ENCODE assay signal across 14 cellular contexts in the genomic region with DNA sequence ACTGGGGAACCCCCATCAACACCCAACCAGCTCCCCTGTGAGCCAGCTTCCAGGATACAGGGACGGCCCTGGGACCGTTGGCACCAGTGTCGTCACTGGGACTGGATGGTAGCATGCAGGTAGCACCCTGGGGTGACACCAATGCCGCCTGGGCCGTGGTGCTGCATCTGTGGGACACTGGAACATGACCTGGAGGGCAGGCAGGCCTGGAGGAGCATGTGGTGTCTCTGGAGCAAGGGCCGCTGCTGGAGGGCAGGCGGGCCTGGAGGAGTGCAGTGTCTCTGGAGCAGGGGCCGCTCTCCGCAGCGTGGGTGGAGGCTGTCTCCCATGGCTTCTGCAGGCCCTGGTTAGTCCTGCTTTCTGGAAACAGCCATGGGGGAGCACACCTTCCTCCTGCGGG. TPM values are rescaled to one million over a fixed set of nuclear protein-coding genes. Genes with fewer than 3 reads are reported as not detected.
DNase-seq lines count a peak whose midpoint lies in the region; ATAC-seq and TF ChIP-seq lines count a peak whose summit lies in the region.
"Had no signal": no experiment of that assay in that cellular context is flagged by ENCODE, and none has a peak within 500 bp of the region (broad histone marks: within the 10 kb centered on the region; RNA-seq: fewer than 3 reads in every experiment).

No MANE protein-coding gene starts in this region.

- H3K4me1 ChIP-seq in upper lobe of right lung = peaks cover 41% of the 10 kb centered on the region
- H3K4me1 ChIP-seq in mesenchymal stem cell (ENCODE audit: control insufficient read depth, insufficient read depth, low read depth, low read length) = peaks cover 32% of the 10 kb centered on the region
- H3K4me1 ChIP-seq: thyroid gland had no signal

- no peak overlapping the region for H3K4me3 Mint-ChIP-seq in activated naive CD4-positive, alpha-beta T cell treated with anti-CD3 and anti-CD28 coated beads, Interleukin-2, amount 10 ng/mL, durations not matched to agents 7 days and 5 days
- no peak overlapping the region for H3K4me3 Mint-ChIP-seq in mesothelial cell of epicardium

- H3K23ac ChIP-seq in mesenchymal stem cell (ENCODE audit: low read length in 2 of 2) = no peak overlapping the region

- intact Hi-C loops in upper lobe of right lung (cut with DNase I) = no loop called here

- TF ChIP-seq CTCF in coronary artery (IDR thresholded peaks at IDR 0.05) (no peak), mesothelial cell of epicardium (IDR thresholded peaks at IDR 0.05; ENCODE audit: unreplicated experiment) (no peak), upper lobe of right lung (IDR thresholded peaks at IDR 0.05) (no peak)

- no peak overlapping the region for H2BK5ac ChIP-seq in mesenchymal stem cell (ENCODE audit: low read depth, low read length, poor library complexity, severe bottlenecking)

- no peak overlapping the region for H3K27ac Mint-ChIP-seq in activated naive CD4-positive, alpha-beta T cell treated with anti-CD3 and anti-CD28 coated beads, Interleukin-2, amount 10 ng/mL, durations not matched to agents 7 days and 5 days
- H3K27ac Mint-ChIP-seq in mesothelial cell of epicardium = no peak overlapping the region

- H3K36me3 Mint-ChIP-seq in activated naive CD4-positive, alpha-beta T cell treated with anti-CD3 and anti-CD28 coated beads, Interleukin-2, amount 10 ng/mL, durations not matched to agents 7 days and 5 days = peaks cover 5% of the 10 kb centered on the region
- H3K36me3 Mint-ChIP-seq in mesothelial cell of epicardium = peaks cover 19% of the 10 kb centered on the region

- H3K9me3 ChIP-seq in upper lobe of right lung (no peaks in the 10 kb centered on the region), mesenchymal stem cell (ENCODE audit: control insufficient read depth, low read length) (no peaks in the 10 kb centered on the region)
- H3K9me3 ChIP-seq: thyroid gland had no signal

- ATAC-seq in upper lobe of right lung = no peak

- no peaks in the 10 kb centered on the region for H3K4me1 Mint-ChIP-seq in activated naive CD4-positive, alpha-beta T cell treated with anti-CD3 and anti-CD28 coated beads, Interleukin-2, amount 10 ng/mL, durations not matched to agents 7 days and 5 days
- peaks cover 20% of the 10 kb centered on the region for H3K4me1 Mint-ChIP-seq in mesothelial cell of epicardium

- H2BK15ac ChIP-seq in mesenchymal stem cell (ENCODE audit: low read depth, poor library complexity, severe bottlenecking) = no peak overlapping the region

- peak; percentile 18 for DNase-seq in activated naive CD4-positive, alpha-beta T cell treated with anti-CD3 and anti-CD28 coated beads, Interleukin-2, amount 10 ng/mL, durations not matched to agents 7 days and 5 days
- DNase-seq in activated naive CD4-positive, alpha-beta T cell treated with Interleukin-2 at 50 U/mL for 16 hours = no peak
- DNase-seq in coronary artery (ENCODE audit: low spot score) (peak; percentile 69), mesothelial cell of epicardium (ENCODE audit: low spot score in 2 of 2, unreplicated experiment in 2 of 2) (peak; percentile 10 to 35), upper lobe of right lung (peak; percentile 64), NCI-H2171 (lab: John Stamatoyannopoulos, UW) (no peak), mesenchymal stem cell (no peak), COR-L47 (lab: John Stamatoyannopoulos, UW) (no peak)
- DNase-seq: ACHN; central memory CD4-positive, alpha-beta T cell; DMS 273 treated with DMSO at 0.1 percent for 48 hours; erythroblast; NCI-H446 treated with DMSO at 0.1 percent for 48 hours had no signal

- H3K36me3 ChIP-seq in upper lobe of right lung (peaks cover 28% of the 10 kb centered on the region), mesenchymal stem cell (ENCODE audit: control insufficient read depth in 1 of 2, insufficient read depth in 2 of 2, low read depth in 1 of 2, low read length in 2 of 2) (peaks cover 42 to 81% of the 10 kb centered on the region in 2 experiments)
- H3K36me3 ChIP-seq: thyroid gland had no signal

- H3K27me3 ChIP-seq in upper lobe of right lung = no peaks in the 10 kb centered on the region
- H3K27me3 ChIP-seq in mesenchymal stem cell (ENCODE audit: control insufficient read depth in 1 of 2, insufficient read depth in 1 of 2, low read length in 2 of 2) = no peaks in the 10 kb centered on the region
- H3K27me3 ChIP-seq: thyroid gland had no signal

- H2AFZ ChIP-seq in mesenchymal stem cell (ENCODE audit: low read depth, low read length) = no peak overlapping the region

- H2BK12ac ChIP-seq in mesenchymal stem cell (ENCODE audit: low read length in 2 of 2) = no peak overlapping the region

- H3K14ac ChIP-seq in mesenchymal stem cell (ENCODE audit: low read length in 2 of 2) = no peak overlapping the region

- CTCF ChIA-PET in activated naive CD4-positive, alpha-beta T cell treated with anti-CD3 and anti-CD28 coated beads, Interleukin-2, amount 10 ng/mL, durations not matched to agents 7 days and 5 days (lab: Charles Lee) = no interaction called here

- no peak overlapping the region for H4K8ac ChIP-seq in mesenchymal stem cell (ENCODE audit: low read length)

- no peak overlapping the region for H3K27ac ChIP-seq in coronary artery
- no peak overlapping the region for H3K27ac ChIP-seq in upper lobe of right lung
- no peak overlapping the region for H3K27ac ChIP-seq in mesenchymal stem cell (ENCODE audit: low read length, poor library complexity, severe bottlenecking)
- H3K27ac ChIP-seq: thyroid gland had no signal

- no peak overlapping the region for H4K91ac ChIP-seq in mesenchymal stem cell (ENCODE audit: low read length)

- no peak overlapping the region for H2BK120ac ChIP-seq in mesenchymal stem cell (ENCODE audit: low read depth, low read length)

- H3K27me3 Mint-ChIP-seq in activated naive CD4-positive, alpha-beta T cell treated with anti-CD3 and anti-CD28 coated beads, Interleukin-2, amount 10 ng/mL, durations not matched to agents 7 days and 5 days = no peaks in the 10 kb centered on the region
- H3K27me3 Mint-ChIP-seq in mesothelial cell of epicardium (ENCODE audit: low read depth) = no peaks in the 10 kb centered on the region

- H3K9me3 Mint-ChIP-seq in activated naive CD4-positive, alpha-beta T cell treated with anti-CD3 and anti-CD28 coated beads, Interleukin-2, amount 10 ng/mL, durations not matched to agents 7 days and 5 days = no peaks in the 10 kb centered on the region
- no peaks in the 10 kb centered on the region for H3K9me3 Mint-ChIP-seq in mesothelial cell of epicardium

- no peak overlapping the region for H2AK5ac ChIP-seq in mesenchymal stem cell (ENCODE audit: low read length, severe bottlenecking)

- no peak overlapping the region for H3K9ac ChIP-seq in mesenchymal stem cell (ENCODE audit: low read length)

- H3K79me1 ChIP-seq in mesenchymal stem cell (replicated peaks; ENCODE audit: low read length, poor library complexity, severe bottlenecking) = peaks cover 64% of the 10 kb centered on the region

- H3K4ac ChIP-seq in mesenchymal stem cell (ENCODE audit: low read depth in 1 of 2, low read length in 2 of 2) = no peak overlapping the region

- 98% methylated on average over 11 of the region's 11 CpGs for WGBS in mesenchymal stem cell

- no peak overlapping the region for H3K4me2 ChIP-seq in mesenchymal stem cell (ENCODE audit: low read length, poor library complexity, severe bottlenecking)

- no peak overlapping the region for H3K18ac ChIP-seq in mesenchymal stem cell (ENCODE audit: low read depth in 1 of 2, low read length in 2 of 2)

- H3K4me3 ChIP-seq in coronary artery = no peak overlapping the region
- H3K4me3 ChIP-seq in upper lobe of right lung = no peak overlapping the region
- no peak overlapping the region for H3K4me3 ChIP-seq in mesenchymal stem cell (ENCODE audit: insufficient read depth in 1 of 2, low read depth in 1 of 2, low read length in 2 of 2)
- H3K4me3 ChIP-seq: thyroid gland had no signal

RNA-seq across cellular contexts. Expression of a gene that starts 13.1 kb away (rescaled TPM):
- total RNA-seq in mesothelial cell of epicardium (73.9 to 76.8 TPM (median 74.8 TPM) in 3 replicates), upper lobe of right lung (690 TPM)
- polyA plus RNA-seq in mesenchymal stem cell (2013, experiment 1 of 2) = 32.9 TPM
- polyA plus RNA-seq in mesenchymal stem cell (2013, experiment 2 of 2) = 33.5 TPM

Comparison
In these comparisons a context has a peak if more than half of its experiments do, and no peak if none do; other contexts are left out.
1. DNase-seq: peak in activated naive CD4-positive, alpha-beta T cell treated with anti-CD3 and anti-CD28 coated beads, Interleukin-2, amount 10 ng/mL, durations not matched to agents 7 days and 5 days (single experiment), coronary artery (single experiment), mesothelial cell of epicardium (2 of 2) and upper lobe of right lung (single experiment); none in activated naive CD4-positive, alpha-beta T cell treated with Interleukin-2 at 50 U/mL for 16 hours (single experiment), NCI-H2171 (single experiment), mesenchymal stem cell (single experiment) and COR-L47 (single experiment).